16 cellular contexts compared by ENCODE assay signal in the genomic region with DNA sequence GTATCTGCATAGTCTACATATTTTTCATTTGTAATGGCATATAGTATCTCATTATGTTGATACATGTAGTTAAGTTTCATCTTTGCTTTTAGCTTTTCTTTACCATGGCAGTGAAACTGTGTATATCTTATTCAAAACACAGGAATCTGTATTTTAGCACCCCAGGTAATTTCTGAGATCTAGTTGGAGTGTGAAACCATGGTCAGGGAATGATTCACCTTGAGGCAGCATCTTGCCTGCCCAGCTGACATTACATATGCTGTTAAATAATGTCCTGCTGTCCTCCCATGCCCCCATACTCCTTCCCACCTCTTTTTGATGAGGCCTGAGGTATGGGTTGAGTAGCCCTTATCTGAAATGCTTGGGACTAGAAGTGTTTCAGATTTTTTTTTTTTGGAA.
DNase-seq lines count a peak whose midpoint lies in the region; ATAC-seq and TF ChIP-seq lines count a peak whose summit lies in the region.
"Had no signal": no experiment of that assay in that cellular context is flagged by ENCODE, and none has a peak within 500 bp of the region (broad histone marks: within the 10 kb centered on the region; RNA-seq: fewer than 3 reads in every experiment).

No MANE protein-coding gene starts in this region.

- dilution Hi-C loops in mammary epithelial cell (cut with HindIII; ENCODE audit: low sequenced_read_pairs) = no loop called here

- POLR2A ChIA-PET in MCF 10A (lab: Yijun Ruan, JAX) = interaction anchor here (0.6 to 2.0 kb wide), 16 partner anchors 17 to 553 kb away, joined by 3 to 37 read pairs (median 4); a partner anchor contains a TSS

- peak; percentile 16 for ATAC-seq in activated T-helper 17 cell treated with anti-CD3 and anti-CD28 coated beads, Interleukin-2, amount 50 U/mL, for 72 hours (replicated peaks)
- no peak for ATAC-seq in HG03442 (IDR thresholded peaks at IDR 0.05; ENCODE audit: unreplicated experiment)
- no peak for ATAC-seq in lower lobe of right lung

- CTCF ChIA-PET in mammary epithelial cell (lab: Charles Lee; ENCODE audit: low non-redundant PET) = interaction anchor here (0.5 to 0.6 kb wide), 4 partner anchors 16 to 134 kb away, joined by 3 to 4 read pairs (median 3); a partner anchor contains a TSS
- CTCF ChIA-PET in MCF 10A (lab: Yijun Ruan, JAX) = interaction anchor here (0.6 to 3.4 kb wide), 12 partner anchors 17 to 141 kb away, joined by 3 to 81 read pairs (median 3); a partner anchor contains a TSS

- peaks cover 7% of the 10 kb centered on the region for H3K36me3 Mint-ChIP-seq in MCF 10A (ENCODE audit: insufficient read depth, unreplicated experiment)
- H3K36me3 Mint-ChIP-seq in activated T-helper 17 cell treated with anti-CD3 and anti-CD28 coated beads, Interleukin-2, amount 50 U/mL, for 72 hours (ENCODE audit: low read depth) = peaks cover 30% of the 10 kb centered on the region

- no peaks in the 10 kb centered on the region for H4K20me1 ChIP-seq in mammary epithelial cell (ENCODE audit: insufficient read depth, low read length)

- no peaks in the 10 kb centered on the region for H3K27me3 Mint-ChIP-seq in MCF 10A (ENCODE audit: insufficient read depth, unreplicated experiment)
- H3K27me3 Mint-ChIP-seq in activated T-helper 17 cell treated with anti-CD3 and anti-CD28 coated beads, Interleukin-2, amount 50 U/mL, for 72 hours = no peaks in the 10 kb centered on the region

- no peak overlapping the region for H3K27ac Mint-ChIP-seq in MCF 10A (ENCODE audit: low read depth, unreplicated experiment)
- no peak overlapping the region for H3K27ac Mint-ChIP-seq in activated T-helper 17 cell treated with anti-CD3 and anti-CD28 coated beads, Interleukin-2, amount 50 U/mL, for 72 hours

- H3K4me2 ChIP-seq in mammary epithelial cell (ENCODE audit: insufficient read depth, low read depth, low read length) = peak overlapping the region; percentile 2
- H3K4me2 ChIP-seq: SK-N-SH had no signal

- H3K4me3 Mint-ChIP-seq in MCF 10A (ENCODE audit: unreplicated experiment) = no peak overlapping the region
- no peak overlapping the region for H3K4me3 Mint-ChIP-seq in activated T-helper 17 cell treated with anti-CD3 and anti-CD28 coated beads, Interleukin-2, amount 50 U/mL, for 72 hours
- H3K4me3 Mint-ChIP-seq: CD14-positive monocyte; CD8-positive, alpha-beta memory T cell had no signal

- TF ChIP-seq CTCF in mammary epithelial cell (conservative IDR thresholded peaks at IDR 0.05 in 1 of 2, IDR thresholded peaks at IDR 0.05 in 1 of 2; ENCODE audit: extremely low read depth in 1 of 2, insufficient read depth in 1 of 2, low read depth in 1 of 2, low read length in 2 of 2) = no peak
- no peak for TF ChIP-seq CTCF in MCF 10A (IDR thresholded peaks at IDR 0.05; ENCODE audit: unreplicated experiment)
- no peak for TF ChIP-seq CTCF in epithelial cell of esophagus (IDR thresholded peaks at IDR 0.05; ENCODE audit: insufficient read depth, low read depth, low read length, missing control alignments)
- TF ChIP-seq CTCF in lower lobe of right lung (IDR thresholded peaks at IDR 0.05) = no peak

- H3K4me1 ChIP-seq in mammary epithelial cell (ENCODE audit: insufficient read depth, low read length) (peaks cover 40% of the 10 kb centered on the region), lower lobe of right lung (peaks cover 20% of the 10 kb centered on the region)
- H3K4me1 ChIP-seq: Peyer's patch had no signal

- no peak overlapping the region for H3K4me3 ChIP-seq in mammary epithelial cell (replicated peaks in 1 of 3; ENCODE audit: insufficient read depth in 1 of 3, low read depth in 2 of 3, low read length in 3 of 3)
- no peak overlapping the region for H3K4me3 ChIP-seq in epithelial cell of esophagus (ENCODE audit: low read length)
- no peak overlapping the region for H3K4me3 ChIP-seq in lower lobe of right lung
- H3K4me3 ChIP-seq: Peyer's patch had no signal

- H2AFZ ChIP-seq in mammary epithelial cell (ENCODE audit: low read depth, low read length) = no peak overlapping the region

- H3K79me2 ChIP-seq in mammary epithelial cell (ENCODE audit: insufficient read depth, low read length) = peaks cover 53% of the 10 kb centered on the region

- intact Hi-C loops in mammary epithelial cell (cut with micrococcal nuclease) (loop anchor here (1.0 kb wide), 2 partner anchors 41 to 134 kb away; a partner anchor contains a TSS), MCF 10A (cut with micrococcal nuclease) (loop anchor here (1.0 to 10.0 kb wide), 3 partner anchors 41 to 564 kb away; a partner anchor contains a TSS), lower lobe of right lung (cut with DNase I) (no loop called here)

- peaks cover 23% of the 10 kb centered on the region for H3K4me1 Mint-ChIP-seq in MCF 10A (ENCODE audit: insufficient read depth, unreplicated experiment)
- H3K4me1 Mint-ChIP-seq in activated T-helper 17 cell treated with anti-CD3 and anti-CD28 coated beads, Interleukin-2, amount 50 U/mL, for 72 hours = no peaks in the 10 kb centered on the region

- DNase-seq in mammary epithelial cell (peak; percentile 78), MCF 10A (ENCODE audit: unreplicated experiment) (no peak), epithelial cell of esophagus (ENCODE audit: low read depth) (peak; percentile 68), NCI-H187 (lab: John Stamatoyannopoulos, UW) (no peak), dermis blood vessel endothelial cell (no peak), lower lobe of right lung (no peak)
- DNase-seq: 8988T, BE2C, DND-41, NCI-H1048, Peyer's patch had no signal

- H3K27ac ChIP-seq in mammary epithelial cell (ENCODE audit: insufficient read depth, low read depth, low read length) = no peak overlapping the region
- no peak overlapping the region for H3K27ac ChIP-seq in lower lobe of right lung
- H3K27ac ChIP-seq: Peyer's patch had no signal

- H3K36me3 ChIP-seq in mammary epithelial cell (ENCODE audit: insufficient read depth, low read length) (peaks cover 3% of the 10 kb centered on the region), lower lobe of right lung (peaks cover 20% of the 10 kb centered on the region)
- H3K36me3 ChIP-seq: BE2C had no signal

- no peaks in the 10 kb centered on the region for H3K27me3 ChIP-seq in mammary epithelial cell (ENCODE audit: insufficient read depth, low read length)
- H3K27me3 ChIP-seq in lower lobe of right lung (ENCODE audit: low read depth) = no peaks in the 10 kb centered on the region
- H3K27me3 ChIP-seq: BE2C, Peyer's patch had no signal

- H3K9me3 ChIP-seq in mammary epithelial cell (replicated peaks; ENCODE audit: insufficient read depth, low read length) (no peaks in the 10 kb centered on the region), lower lobe of right lung (no peaks in the 10 kb centered on the region)
- H3K9me3 ChIP-seq: BE2C, Peyer's patch, SK-N-SH had no signal

- no TSS peak for BruUV-seq in mammary epithelial cell (replicated peaks; lab: Mats Ljungman, UMichigan)
- no TSS peak for BruUV-seq in MCF 10A (replicated peaks; lab: Mats Ljungman, UMichigan)

- H3K9ac ChIP-seq in mammary epithelial cell (ENCODE audit: insufficient read depth, low read length) = peak overlapping the region; percentile 7
- H3K9ac ChIP-seq: SK-N-SH had no signal

- H3K9me3 Mint-ChIP-seq in MCF 10A (ENCODE audit: unreplicated experiment) = no peaks in the 10 kb centered on the region
- no peaks in the 10 kb centered on the region for H3K9me3 Mint-ChIP-seq in activated T-helper 17 cell treated with anti-CD3 and anti-CD28 coated beads, Interleukin-2, amount 50 U/mL, for 72 hours
- H3K9me3 Mint-ChIP-seq: CD14-positive monocyte; CD8-positive, alpha-beta memory T cell had no signal

- in situ Hi-C loops in mammary epithelial cell (cut with MboI; ENCODE audit: low sequenced_read_pairs in 2 of 2) = loop anchor here (5.0 kb wide), 2 partner anchors 131 to 136 kb away; a partner anchor contains a TSS

Comparison
In these comparisons a context has a peak if more than half of its experiments do, and no peak if none do; other contexts are left out.
1. DNase-seq: peak in mammary epithelial cell (single experiment) and epithelial cell of esophagus (single experiment); none in MCF 10A (single experiment), NCI-H187 (0 of 2), dermis blood vessel endothelial cell (single experiment) and lower lobe of right lung (single experiment).